32 cellular contexts compared by ENCODE assay signal in the genomic region with DNA sequence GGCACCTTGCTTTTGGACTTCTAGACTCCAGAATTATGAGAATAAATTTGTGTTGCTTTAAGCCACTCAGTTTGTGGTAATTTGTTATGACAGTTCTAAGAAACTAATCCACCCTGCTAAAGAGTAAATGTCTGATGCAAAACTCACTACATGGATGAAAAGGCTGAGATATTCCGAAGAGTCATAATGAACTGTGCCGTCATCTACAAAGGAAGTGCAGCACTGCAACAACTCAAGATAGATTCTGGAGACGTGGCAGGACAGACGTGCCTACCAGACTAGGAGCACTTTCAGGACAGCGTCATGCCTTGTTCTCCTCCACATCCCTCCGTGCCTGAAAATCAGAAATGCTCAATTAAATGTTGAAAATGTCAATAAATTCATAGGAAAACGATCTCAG.
"Had no signal": no experiment of that assay in that cellular context is flagged by ENCODE, and none has a peak within 500 bp of the region (broad histone marks: within the 10 kb centered on the region; RNA-seq: fewer than 3 reads in every experiment).

No MANE protein-coding gene starts in this region.

- H3K27me3 ChIP-seq: brain microvascular endothelial cell, dorsolateral prefrontal cortex, esophagus muscularis mucosa, foreskin keratinocyte, gastrocnemius medialis, heart left ventricle had no signal

- ATAC-seq: activated CD4-positive, CD25-positive, alpha-beta regulatory T cell treated with anti-CD3 and anti-CD28 coated beads, Interleukin-2, amount 50 U/mL, for 24 hours; effector memory CD8-positive, alpha-beta T cell; foreskin keratinocyte; gastrocnemius medialis; heart left ventricle; T-helper 17 cell had no signal

- H3K9me3 ChIP-seq: esophagus muscularis mucosa, gastrocnemius medialis, heart left ventricle had no signal

- H3K36me3 ChIP-seq: brain microvascular endothelial cell, esophagus muscularis mucosa, gastrocnemius medialis, heart left ventricle, WERI-Rb-1 had no signal

- H3K27me3 Mint-ChIP-seq: activated B cell treated with CpG ODN at 0.5 μM for 24 hours; activated CD4-positive, alpha-beta memory T cell treated with anti-CD3 and anti-CD28 coated beads, Interleukin-2, amount 10 ng/mL, durations not matched to agents 7 days and 5 days; activated CD4-positive, alpha-beta T cell treated with anti-CD3 and anti-CD28 coated beads, Interleukin-2, amount 10 ng/mL, durations not matched to agents 24 days and 14 days; activated naive CD8-positive, alpha-beta T cell; activated T-cell treated with anti-CD3 and anti-CD28 coated beads, Interleukin-2, amount 50 U/mL, for 24 hours had no signal

- H3K27ac Mint-ChIP-seq: activated B cell treated with CpG ODN at 0.5 μM for 24 hours; activated CD4-positive, alpha-beta memory T cell treated with anti-CD3 and anti-CD28 coated beads, Interleukin-2, amount 10 ng/mL, durations not matched to agents 7 days and 5 days; activated CD4-positive, alpha-beta T cell treated with anti-CD3 and anti-CD28 coated beads, Interleukin-2, amount 10 ng/mL, durations not matched to agents 24 days and 14 days; activated naive CD8-positive, alpha-beta T cell; activated T-cell treated with anti-CD3 and anti-CD28 coated beads, Interleukin-2, amount 50 U/mL, for 24 hours; activated T-cell treated with anti-CD3 and anti-CD28 coated beads, Interleukin-2, amount 50 U/mL, for 72 hours; dendritic cell treated with granulocyte-macrophage colony-stimulating factor and Interleukin-4, amounts not matched to agents 40 ng/mL and 50 ng/mL, for 4 days; effector memory CD8-positive, alpha-beta T cell; T-helper 17 cell; T-helper 2 cell treated with Interferon-gamma antibody and Interleukin-4, amounts not matched to agents 5 μg/mL and 100 μg/mL, for 36 hours had no signal

- H3K4me1 Mint-ChIP-seq: activated B cell treated with CpG ODN at 0.5 μM for 24 hours; central memory CD8-positive, alpha-beta T cell had no signal

- H3K4me3 ChIP-seq: coronary artery, dorsolateral prefrontal cortex, esophagus muscularis mucosa, gastrocnemius medialis, heart left ventricle had no signal

- DNase-seq: activated B cell treated with CpG ODN at 0.5 μM for 24 hours; activated CD4-positive, alpha-beta memory T cell treated with anti-CD3 and anti-CD28 coated beads, Interleukin-2, amount 10 ng/mL, durations not matched to agents 7 days and 5 days; activated CD4-positive, alpha-beta T cell treated with anti-CD3 and anti-CD28 coated beads, Interleukin-2, amount 10 ng/mL, durations not matched to agents 24 days and 14 days; activated CD4-positive, alpha-beta T cell treated with anti-CD3 and anti-CD28 coated beads, Interleukin-2, amount 50 U/mL, for 4 hours; activated CD8-positive, alpha-beta memory T cell treated with anti-CD3 and anti-CD28 coated beads, Interleukin-2, amount 50 U/mL, for 48 hours; activated effector memory CD4-positive, alpha-beta T cell treated with Interleukin-2 at 50 U/mL for 16 hours; activated gamma-delta T cell treated with Interleukin-2 at 50 U/mL for 16 hours; activated naive CD4-positive, alpha-beta T cell treated with anti-CD3 and anti-CD28 coated beads, Interleukin-2, amount 50 U/mL, for 16 hours; activated naive CD4-positive, alpha-beta T cell treated with Interleukin-2 at 50 U/mL for 16 hours; activated T-cell treated with anti-CD3 and anti-CD28 coated beads for 4 hours; activated T-cell treated with anti-CD3 and anti-CD28 coated beads, Interleukin-2, amount 50 U/mL, for 24 hours; activated T-cell treated with anti-CD3 and anti-CD28 coated beads, Interleukin-2, amount 50 U/mL, for 72 hours; amniotic stem cell; anterior cingulate cortex; brain microvascular endothelial cell; dorsolateral prefrontal cortex; effector memory CD8-positive, alpha-beta T cell; erythroblast; foreskin keratinocyte; gastrocnemius medialis; glutamatergic neuron; heart left ventricle; T-helper 17 cell; T1000; WERI-Rb-1 had no signal

- H3K9me3 Mint-ChIP-seq: activated B cell treated with CpG ODN at 0.5 μM for 24 hours; activated T-cell treated with anti-CD3 and anti-CD28 coated beads, Interleukin-2, amount 50 U/mL, for 24 hours; central memory CD8-positive, alpha-beta T cell; effector memory CD8-positive, alpha-beta T cell; T-helper 2 cell treated with Interferon-gamma antibody and Interleukin-4, amounts not matched to agents 5 μg/mL and 100 μg/mL, for 36 hours had no signal

- H3K27ac ChIP-seq: brain microvascular endothelial cell, coronary artery, dorsolateral prefrontal cortex, esophagus muscularis mucosa, foreskin keratinocyte, gastrocnemius medialis, heart left ventricle, WERI-Rb-1 had no signal

- H3K4me3 Mint-ChIP-seq: activated B cell treated with CpG ODN at 0.5 μM for 24 hours; activated CD4-positive, alpha-beta memory T cell treated with anti-CD3 and anti-CD28 coated beads, Interleukin-2, amount 10 ng/mL, durations not matched to agents 7 days and 5 days; activated CD4-positive, alpha-beta T cell treated with anti-CD3 and anti-CD28 coated beads, Interleukin-2, amount 10 ng/mL, durations not matched to agents 24 days and 14 days; activated naive CD8-positive, alpha-beta T cell; activated T-cell treated with anti-CD3 and anti-CD28 coated beads, Interleukin-2, amount 50 U/mL, for 24 hours; activated T-cell treated with anti-CD3 and anti-CD28 coated beads, Interleukin-2, amount 50 U/mL, for 72 hours; central memory CD8-positive, alpha-beta T cell; dendritic cell treated with granulocyte-macrophage colony-stimulating factor and Interleukin-4, amounts not matched to agents 40 ng/mL and 50 ng/mL, for 4 days; effector memory CD8-positive, alpha-beta T cell; T-helper 17 cell; T-helper 2 cell treated with Interferon-gamma antibody and Interleukin-4, amounts not matched to agents 5 μg/mL and 100 μg/mL, for 36 hours had no signal
